ENCODE assay signal across 8 cellular contexts in genomic region chr4:139950568-139950967, GRCh38.
DNase-seq lines count a peak whose midpoint lies in the region; ATAC-seq and TF ChIP-seq lines count a peak whose summit lies in the region.

No MANE protein-coding gene starts in this region.

- no peak for TF ChIP-seq CTCF in CD14-positive monocyte (IDR thresholded peaks at IDR 0.05)
- TF ChIP-seq CTCF in BE2C (IDR thresholded peaks at IDR 0.05; ENCODE audit: low read depth, low read length), result no peak
- no peak for TF ChIP-seq CTCF in uterus (IDR thresholded peaks at IDR 0.05)
- TF ChIP-seq CTCF in tibial artery (IDR thresholded peaks at IDR 0.05), result no peak

- H3K4me3 Mint-ChIP-seq in CD14-positive monocyte, result no peak overlapping the region

- no peak overlapping the region for H3K4me3 ChIP-seq in BE2C (ENCODE audit: low read depth, low read length)
- no peak overlapping the region for H3K4me3 ChIP-seq in uterus
- no peak overlapping the region for H3K4me3 ChIP-seq in tibial artery

- H3K4me1 Mint-ChIP-seq in CD14-positive monocyte, result peaks cover 59% of the 10 kb centered on the region

- H3K9me3 Mint-ChIP-seq in CD14-positive monocyte, result peaks cover 0 to 6% (median 5%) of the 10 kb centered on the region in 7 donors

- H3K27me3 ChIP-seq in BE2C (no peaks in the 10 kb centered on the region), uterus (no peaks in the 10 kb centered on the region), tibial artery (no peaks in the 10 kb centered on the region)

- H3K36me3 ChIP-seq in BE2C (no peaks in the 10 kb centered on the region), uterus (no peaks in the 10 kb centered on the region), tibial artery (no peaks in the 10 kb centered on the region)

- peaks cover 0 to 2% (median 2%) of the 10 kb centered on the region in 3 donors for H3K27me3 Mint-ChIP-seq in CD14-positive monocyte (ENCODE audit: low read depth in 3 of 3)

- no peak for TF ChIP-seq POLR2A in uterus (IDR thresholded peaks at IDR 0.05)

- ATAC-seq in GM19328 (IDR thresholded peaks at IDR 0.05; ENCODE audit: unreplicated experiment) (peak; percentile 90), HG03280 (IDR thresholded peaks at IDR 0.05; ENCODE audit: unreplicated experiment) (peak; percentile 60)

- peaks cover 4 to 5% of the 10 kb centered on the region in 2 donors for H3K36me3 Mint-ChIP-seq in CD14-positive monocyte

- intact Hi-C loops in CD14-positive monocyte (cut with micrococcal nuclease), result no loop called here
- intact Hi-C loops in uterus (cut with DNase I; ENCODE audit: low total_unique reads), result no loop called here
- intact Hi-C loops in tibial artery (cut with DNase I; ENCODE audit: low total_unique reads), result no loop called here

- DNase-seq in CD14-positive monocyte (ENCODE audit: low spot score), result no peak
- DNase-seq in activated CD8-positive, alpha-beta memory T cell treated with anti-CD3 and anti-CD28 coated beads, Interleukin-2, amount 50 U/mL, for 48 hours, result peak; percentile 66
- DNase-seq in stimulated activated CD8-positive, alpha-beta memory T cell treated with anti-CD3 and anti-CD28 coated beads, Interleukin-2, amount 100 ng/mL, for 48 hours (ENCODE audit: low read depth in 2 of 2), result peak; percentile 9 to 15
- DNase-seq in BE2C, result no peak
- DNase-seq in uterus, result no peak
- DNase-seq in tibial artery, result no peak

- H3K4me1 ChIP-seq in BE2C (0 out of 2 replicates have a peak, but pooled peaks cover 6% of the 10 kb centered on the region), uterus (peaks cover 3 to 6% of the 10 kb centered on the region in 2 donors), tibial artery (peaks cover 0 to 35% (median 15%) of the 10 kb centered on the region in 4 donors)

- H3K27ac ChIP-seq in uterus, result no peak overlapping the region
- H3K27ac ChIP-seq in tibial artery, result no peak overlapping the region

- H3K9me3 ChIP-seq in BE2C (no peaks in the 10 kb centered on the region), uterus (no peaks in the 10 kb centered on the region), tibial artery (no peaks in the 10 kb centered on the region)

- peak overlapping the region in 6 of 7 donors; percentile 27 to 88 (median 70) for H3K27ac Mint-ChIP-seq in CD14-positive monocyte

Comparison
In these comparisons a context has a peak if more than half of its experiments do, and no peak if none do; other contexts are left out.
1. DNase-seq: peak in activated CD8-positive, alpha-beta memory T cell treated with anti-CD3 and anti-CD28 coated beads, Interleukin-2, amount 50 U/mL, for 48 hours (single experiment) and stimulated activated CD8-positive, alpha-beta memory T cell treated with anti-CD3 and anti-CD28 coated beads, Interleukin-2, amount 100 ng/mL, for 48 hours (2 of 2); none in CD14-positive monocyte (single experiment), BE2C (single experiment), uterus (0 of 2) and tibial artery (0 of 2).